In the genomic region with DNA sequence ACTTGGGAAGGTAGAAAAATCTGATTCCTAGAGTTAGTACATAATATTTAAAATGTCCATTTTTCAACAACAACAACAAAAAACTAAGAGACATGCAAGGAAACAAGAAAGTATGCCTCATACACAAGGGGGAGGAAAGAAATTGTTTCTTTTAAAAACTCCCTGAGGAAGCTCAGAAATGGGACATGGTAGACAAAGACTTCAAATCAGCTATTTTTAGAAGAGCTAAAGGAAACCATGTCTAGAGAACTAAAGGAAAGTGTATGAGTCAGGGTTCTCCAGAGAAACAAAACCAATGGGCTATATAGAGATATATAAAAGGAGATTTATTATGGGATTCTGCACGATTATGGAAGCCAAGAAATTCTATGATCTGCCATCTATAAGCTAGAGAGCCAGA, we compare ENCODE assay signal across 8 cellular contexts.
"Had no signal": no experiment of that assay in that cellular context is flagged by ENCODE, and none has a peak within 500 bp of the region (broad histone marks: within the 10 kb centered on the region; RNA-seq: fewer than 3 reads in every experiment).

No MANE protein-coding gene starts in this region.

- H3K27ac Mint-ChIP-seq: GM23338, H9 had no signal

- DNase-seq: H9, HCEC 1CT, IMR-90 had no signal

- FAIRE-seq: H1, H54, HTR-8/SVneo, K562 had no signal

- H2AFZ ChIP-seq: GM23338 had no signal

- H3K4me2 ChIP-seq: GM23338 had no signal

- H3K4me1 Mint-ChIP-seq: GM23338, H9 had no signal

- H3K4me3 Mint-ChIP-seq: GM23338, H9 had no signal

- H3K4me3 ChIP-seq: GM23338, K562 had no signal
